ENCODE assay signal across 10 cellular contexts in genomic region chr3:83928391-83928790, GRCh38.
DNase-seq lines count a peak whose midpoint lies in the region; ATAC-seq, FAIRE-seq and TF ChIP-seq lines count a peak whose summit lies in the region.
"Had no signal": no experiment of that assay in that cellular context is flagged by ENCODE, and none has a peak within 500 bp of the region (broad histone marks: within the 10 kb centered on the region; RNA-seq: fewer than 3 reads in every experiment).

No MANE protein-coding gene starts in this region.

- intact Hi-C loops in Calu3 (cut with micrococcal nuclease; ENCODE audit: unreplicated experiment), result no loop called here

- no peak for FAIRE-seq in keratinocyte (lab: Jason Lieb, UNC)

- no peaks in the 10 kb centered on the region for H3K4me1 ChIP-seq in SK-N-SH (ENCODE audit: control insufficient read depth in 1 of 2, insufficient read depth in 2 of 2, low read depth in 1 of 2, low read length in 1 of 2)
- peaks cover 1% of the 10 kb centered on the region for H3K4me1 ChIP-seq in keratinocyte (ENCODE audit: control insufficient read depth, extremely low read depth, insufficient read depth, low read length)
- H3K4me1 ChIP-seq: Peyer's patch had no signal

- H2AFZ ChIP-seq in SK-N-SH (ENCODE audit: low read depth) (no peak overlapping the region), keratinocyte (ENCODE audit: control insufficient read depth, low read length) (no peak overlapping the region)

- WGBS in SK-N-SH (ENCODE audit: low lambda C conversion rate), result 0% methylated on average over 3 of the region's 3 CpGs

- peaks cover 11% of the 10 kb centered on the region for H3K9me3 Mint-ChIP-seq in Calu3 (ENCODE audit: low read depth, unreplicated experiment)

- DNase-seq in SK-N-SH (peak; percentile 12), keratinocyte (ENCODE audit: low read depth, low spot score) (no peak), Calu3 (no peak), NCI-H187 (lab: John Stamatoyannopoulos, UW) (no peak)
- DNase-seq in stimulated activated CD4-positive, alpha-beta T cell treated with anti-CD3 and anti-CD28 coated beads, Interleukin-4, amount 100 ng/mL, for 4 hours, result no peak
- DNase-seq: Peyer's patch had no signal

- no peaks in the 10 kb centered on the region for H3K4me1 Mint-ChIP-seq in Calu3 (ENCODE audit: low read depth, unreplicated experiment)

- H3K79me2 ChIP-seq in SK-N-SH (ENCODE audit: insufficient read depth) (no peaks in the 10 kb centered on the region), keratinocyte (ENCODE audit: control insufficient read depth, insufficient read depth, low read length) (no peaks in the 10 kb centered on the region)

- dilution Hi-C loops in keratinocyte (cut with MboI; ENCODE audit: extremely low pct_ligation_motif_present, low sequenced_read_pairs), result no loop called here

- no peak overlapping the region for H3K4me3 Mint-ChIP-seq in Calu3 (ENCODE audit: low read depth, unreplicated experiment)

- no peaks in the 10 kb centered on the region for H3K27me3 Mint-ChIP-seq in Calu3 (ENCODE audit: unreplicated experiment)

- H3K9ac ChIP-seq in SK-N-SH, result no peak overlapping the region
- no peak overlapping the region for H3K9ac ChIP-seq in keratinocyte (ENCODE audit: control insufficient read depth, extremely low read depth, insufficient read depth, low read length)

- peak; percentile 51 for TF ChIP-seq RAD21 in SK-N-SH (IDR thresholded peaks at IDR 0.05; ENCODE audit: low read length)

- H3K4me2 ChIP-seq in SK-N-SH, result no peak overlapping the region
- H3K4me2 ChIP-seq in keratinocyte (ENCODE audit: control insufficient read depth, extremely low read depth, insufficient read depth, low read depth, low read length), result no peak overlapping the region

- ATAC-seq in HG02885 (IDR thresholded peaks at IDR 0.05; ENCODE audit: poor library complexity, unreplicated experiment), result peak; percentile 82

- no peaks in the 10 kb centered on the region for H3K36me3 ChIP-seq in SK-N-SH (replicated peaks in 1 of 2; ENCODE audit: control insufficient read depth in 1 of 2, insufficient read depth in 2 of 2, low read length in 1 of 2)
- H3K36me3 ChIP-seq in keratinocyte (ENCODE audit: control insufficient read depth in 2 of 2, extremely low read depth in 1 of 2, insufficient read depth in 2 of 2, low read length in 2 of 2), result no peaks in the 10 kb centered on the region
- H3K36me3 ChIP-seq: Peyer's patch, thoracic aorta had no signal

- H3K9me3 ChIP-seq in SK-N-SH (peaks cover 3% of the 10 kb centered on the region; the same call in 1 of the 2 replicates), keratinocyte (ENCODE audit: control insufficient read depth, low read depth, low read length) (peaks cover 20% of the 10 kb centered on the region)

- H3K4me3 ChIP-seq in SK-N-SH (ENCODE audit: low read depth in 2 of 2, low read length in 1 of 2) (no peak overlapping the region), keratinocyte (ENCODE audit: control insufficient read depth in 2 of 3, extremely low read depth in 1 of 3, insufficient read depth in 2 of 3, low read depth in 1 of 3, low read length in 3 of 3) (no peak overlapping the region)
- H3K4me3 ChIP-seq: coronary artery, Peyer's patch, thoracic aorta had no signal

- POLR2A ChIA-PET in SK-N-SH (lab: Yijun Ruan, JAX), result no interaction called here

- no peaks in the 10 kb centered on the region for H3F3A ChIP-seq in SK-N-SH (replicated peaks; ENCODE audit: insufficient read depth)

- H4K20me1 ChIP-seq in SK-N-SH (ENCODE audit: insufficient read depth), result no peaks in the 10 kb centered on the region
- H4K20me1 ChIP-seq in keratinocyte (ENCODE audit: control insufficient read depth, extremely low read depth, insufficient read depth, low read length), result no peaks in the 10 kb centered on the region

- H3K36me3 Mint-ChIP-seq in Calu3 (ENCODE audit: insufficient read depth, unreplicated experiment), result no peaks in the 10 kb centered on the region

- H3K27ac Mint-ChIP-seq in Calu3 (ENCODE audit: unreplicated experiment), result no peak overlapping the region

- no peaks in the 10 kb centered on the region; the same call in 1 of the 2 replicates for H3K27me3 ChIP-seq in SK-N-SH (ENCODE audit: insufficient read depth)
- H3K27me3 ChIP-seq in keratinocyte (ENCODE audit: control insufficient read depth, extremely low read depth, insufficient read depth, low read length), result no peaks in the 10 kb centered on the region
- H3K27me3 ChIP-seq: Peyer's patch had no signal

- no peaks in the 10 kb centered on the region for H3K9me2 ChIP-seq in SK-N-SH

- CTCF ChIA-PET in SK-N-SH (lab: Yijun Ruan, JAX), result interaction anchor here (0.9 to 1.5 kb wide), 3 partner anchors 10 to 162 kb away, joined by 3 to 5 read pairs (median 4); no protein-coding TSS in a partner anchor
- CTCF ChIA-PET in Calu3 (lab: Charles Lee), result no interaction called here

- no TSS peak for BruUV-seq in Calu3 (replicated peaks; lab: Mats Ljungman, UMichigan)

- TF ChIP-seq EP300 in SK-N-SH (IDR thresholded peaks at IDR 0.05; ENCODE audit: borderline replicate concordance in 1 of 2, low read depth in 1 of 2, low read length in 1 of 2), result no peak

- H3K27ac ChIP-seq in SK-N-SH (ENCODE audit: low read depth in 2 of 2, low read length in 1 of 2) (no peak overlapping the region), keratinocyte (ENCODE audit: control insufficient read depth, insufficient read depth, low read length) (no peak overlapping the region)
- H3K27ac ChIP-seq: coronary artery, Peyer's patch, thoracic aorta had no signal

- TF ChIP-seq CTCF in GM12873 (IDR thresholded peaks at IDR 0.05; ENCODE audit: insufficient read depth, low read depth, low read length, missing control alignments) (peak; percentile 53), SK-N-SH (IDR thresholded peaks at IDR 0.05) (peak; percentile 51), keratinocyte (optimal IDR thresholded peaks at IDR 0.05 in 1 of 3, IDR thresholded peaks at IDR 0.05 in 1 of 3, conservative IDR thresholded peaks at IDR 0.05 in 1 of 3; ENCODE audit: extremely low read depth in 1 of 3, insufficient read depth in 2 of 3, low read length in 3 of 3) (peak in 2 of 3 experiments; percentile 14 to 16), Calu3 (IDR thresholded peaks at IDR 0.05; ENCODE audit: unreplicated experiment) (no peak)

- H3K9me1 ChIP-seq in keratinocyte (ENCODE audit: control insufficient read depth, extremely low read depth, insufficient read depth, low read length), result no peaks in the 10 kb centered on the region

TF ChIP-seq in SK-N-SH, 30 proteins besides CTCF, POLR2A, EP300 and RAD21:
- 0 out of 2 replicates have a peak, but pooled peaks have one; percentile 6 for TF ChIP-seq NFIC (IDR thresholded peaks at IDR 0.05; ENCODE audit: borderline replicate concordance)
- TF ChIP-seq YY1 (IDR thresholded peaks at IDR 0.05; ENCODE audit: low read depth), result no peak
